8 cellular contexts compared by ENCODE assay signal in the genomic region with DNA sequence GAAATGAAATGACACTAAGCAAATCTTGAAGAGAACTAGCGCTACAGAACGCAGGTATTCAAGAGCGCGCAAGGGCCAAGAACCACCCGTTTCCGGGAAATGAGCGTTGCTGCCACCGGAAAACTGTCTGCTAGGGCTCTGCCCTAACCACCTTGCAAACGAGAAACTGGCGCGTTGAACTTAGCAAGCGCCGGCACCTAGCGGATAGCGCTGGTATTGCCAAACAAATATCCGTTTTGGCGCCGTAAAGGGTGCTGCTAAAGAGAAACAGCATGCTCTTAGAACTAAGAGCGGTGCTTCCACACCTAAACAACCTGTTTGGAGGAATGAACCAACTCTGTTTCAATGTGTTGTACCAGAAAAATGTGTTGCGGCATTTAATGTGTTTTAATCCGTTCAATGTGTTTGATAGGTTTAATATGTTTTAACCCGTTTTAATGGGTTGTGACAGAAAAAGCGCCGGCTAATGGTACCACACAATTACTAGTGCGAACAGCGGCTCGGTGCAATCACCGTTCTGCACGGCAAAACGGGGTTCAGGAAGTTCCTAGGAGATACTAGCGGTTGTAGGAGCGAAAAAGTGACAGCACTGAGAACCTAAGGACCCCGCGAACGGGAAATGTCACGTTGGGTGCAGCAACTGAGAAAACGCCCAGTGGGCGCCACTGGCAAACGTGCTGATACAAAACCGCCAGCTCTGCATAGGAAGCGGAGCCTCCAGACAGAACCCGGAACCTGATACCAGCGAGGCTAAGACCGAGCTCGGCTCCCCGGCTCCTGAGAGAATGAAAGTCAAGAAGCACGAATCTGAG. TPM values are rescaled to one million over a fixed set of nuclear protein-coding genes. Genes with fewer than 3 reads are reported as not detected.
DNase-seq lines count a peak whose midpoint lies in the region; ATAC-seq and TF ChIP-seq lines count a peak whose summit lies in the region.

A gene with protein sequence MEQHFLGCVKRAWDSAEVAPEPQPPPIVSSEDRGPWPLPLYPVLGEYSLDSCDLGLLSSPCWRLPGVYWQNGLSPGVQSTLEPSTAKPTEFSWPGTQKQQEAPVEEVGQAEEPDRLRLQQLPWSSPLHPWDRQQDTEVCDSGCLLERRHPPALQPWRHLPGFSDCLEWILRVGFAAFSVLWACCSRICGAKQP (minus strand): TSS at position 33 of the 812 bp plus-strand sequence. CDS start 273 bp downstream, outside the sequence.

- DNase-seq in COR-L47 (lab: John Stamatoyannopoulos, UW): peak; percentile 97
- peak; percentile 94 for DNase-seq in HS-5 (ENCODE audit: low read depth)
- peak; percentile 75 for DNase-seq in NK-92 (lab: John Stamatoyannopoulos, UW; ENCODE audit: unreplicated experiment)
- peak; percentile 81 to 86 for DNase-seq in activated CD8-positive, alpha-beta memory T cell treated with anti-CD3 and anti-CD28 coated beads for 1 hour (ENCODE audit: extremely low read depth in 1 of 2, low read depth in 1 of 2)
- DNase-seq in effector memory CD8-positive, alpha-beta T cell: peak; percentile 92 to 96 (median 94)
- peak; percentile 56 to 88 for DNase-seq in mesothelial cell of epicardium (ENCODE audit: low spot score in 2 of 2, unreplicated experiment in 2 of 2)
- peak; percentile 88 to 90 for DNase-seq in stimulated activated CD8-positive, alpha-beta memory T cell treated with anti-CD3 and anti-CD28 coated beads, Interleukin-15, amount 100 ng/mL, for 48 hours (ENCODE audit: low read depth in 2 of 2)

- peak; percentile 93 for TF ChIP-seq CTCF in mesothelial cell of epicardium (IDR thresholded peaks at IDR 0.05; ENCODE audit: unreplicated experiment)

- no peaks in the 10 kb centered on the region for H3K9me3 Mint-ChIP-seq in effector memory CD8-positive, alpha-beta T cell
- H3K9me3 Mint-ChIP-seq in mesothelial cell of epicardium: no peaks in the 10 kb centered on the region

- peak within 1 kb of the TSS; percentile 95 to 100 for H3K27ac Mint-ChIP-seq in effector memory CD8-positive, alpha-beta T cell
- H3K27ac Mint-ChIP-seq in mesothelial cell of epicardium: peak within 1 kb of the TSS; percentile 93

- peak within 1 kb of the TSS; percentile 94 to 100 for H3K4me3 Mint-ChIP-seq in effector memory CD8-positive, alpha-beta T cell
- peak within 1 kb of the TSS; percentile 71 for H3K4me3 Mint-ChIP-seq in mesothelial cell of epicardium

- peaks cover 87% of the 10 kb centered on the region for H3K36me3 Mint-ChIP-seq in effector memory CD8-positive, alpha-beta T cell (ENCODE audit: insufficient read depth)
- no peaks in the 10 kb centered on the region for H3K36me3 Mint-ChIP-seq in mesothelial cell of epicardium

- H3K4me1 Mint-ChIP-seq in effector memory CD8-positive, alpha-beta T cell (ENCODE audit: low read depth in 2 of 2): peaks cover 50 to 51% of the 10 kb centered on the region in 2 donors
- peaks cover 37% of the 10 kb centered on the region for H3K4me1 Mint-ChIP-seq in mesothelial cell of epicardium

- ATAC-seq in GM19468 (IDR thresholded peaks at IDR 0.05; ENCODE audit: extremely low read depth, unreplicated experiment): peak; percentile 34
- ATAC-seq in effector memory CD8-positive, alpha-beta T cell (replicated peaks): peak; percentile 52

- H3K27me3 Mint-ChIP-seq in effector memory CD8-positive, alpha-beta T cell: no peaks in the 10 kb centered on the region
- peaks cover 87% of the 10 kb centered on the region for H3K27me3 Mint-ChIP-seq in mesothelial cell of epicardium (ENCODE audit: low read depth)

RNA-seq across cellular contexts. Expression of the gene that starts here (rescaled TPM):
- 1.4 to 1.9 TPM (median 1.7 TPM) in 3 replicates for total RNA-seq in mesothelial cell of epicardium

Comparison
In these comparisons a context has a peak if more than half of its experiments do, and no peak if none do; other contexts are left out.
1. Peak in every context shown above with its lines: DNase-seq and ATAC-seq.